14 cellular contexts compared by ENCODE assay signal in the genomic region with DNA sequence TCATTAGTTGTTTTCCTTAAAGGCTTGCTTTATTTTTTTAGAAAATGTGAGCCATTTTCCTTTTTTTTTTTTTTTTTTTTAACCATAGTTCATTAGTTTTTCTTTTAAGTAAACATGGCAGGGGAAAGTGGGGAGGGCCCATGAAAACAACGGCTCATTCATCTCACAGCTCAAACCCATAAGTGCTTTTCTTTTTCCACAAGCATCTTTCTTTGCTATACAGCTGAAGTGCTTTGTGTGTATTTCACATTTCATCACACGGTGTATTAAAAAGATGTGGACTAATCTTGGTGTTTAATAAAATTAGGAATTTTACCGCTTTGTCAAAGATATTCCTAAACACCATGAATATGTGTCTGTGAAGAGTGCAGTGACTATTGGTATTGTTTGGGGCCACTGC. TPM values are rescaled to one million over a fixed set of nuclear protein-coding genes. Genes with fewer than 3 reads are reported as not detected.
DNase-seq lines count a peak whose midpoint lies in the region; ATAC-seq, FAIRE-seq and TF ChIP-seq lines count a peak whose summit lies in the region.
"Had no signal": no experiment of that assay in that cellular context is flagged by ENCODE, and none has a peak within 500 bp of the region (broad histone marks: within the 10 kb centered on the region; RNA-seq: fewer than 3 reads in every experiment).

No MANE protein-coding gene starts in this region.

- peaks cover 0 to 7% of the 10 kb centered on the region in 2 donors for H3K36me3 ChIP-seq in gastroesophageal sphincter
- H3K36me3 ChIP-seq: BE2C had no signal

- H3K4me1 ChIP-seq in gastroesophageal sphincter = peaks cover 0 to 10% (median 0%) of the 10 kb centered on the region in 3 donors
- H3K4me1 ChIP-seq: BE2C had no signal

- TF ChIP-seq CTCF in dorsolateral prefrontal cortex (IDR thresholded peaks at IDR 0.05 in 54 of 56, conservative IDR thresholded peaks at IDR 0.05 in 2 of 56; ENCODE audit: low read depth in 1 of 56, partially characterized antibody in 56 of 56) (no peak), gastroesophageal sphincter (IDR thresholded peaks at IDR 0.05) (no peak)

- H3K27me3 ChIP-seq in dorsolateral prefrontal cortex (no peaks in the 10 kb centered on the region), layer of hippocampus (ENCODE audit: control insufficient read depth, insufficient read depth, low read length) (no peaks in the 10 kb centered on the region), gastroesophageal sphincter (no peaks in the 10 kb centered on the region)
- H3K27me3 ChIP-seq: BE2C had no signal

- H3K27ac ChIP-seq in dorsolateral prefrontal cortex (peak overlapping the region in 35 of 59 donors; percentile 2 to 80 (median 50)), layer of hippocampus (ENCODE audit: low read depth, low read length) (peak overlapping the region; percentile 8), substantia nigra (ENCODE audit: low read depth, low read length, poor library complexity, severe bottlenecking) (peak overlapping the region; percentile 8), gastroesophageal sphincter (no peak overlapping the region)
- H3K27ac ChIP-seq: C4-2B, GM23248 had no signal

- DNase-seq in dorsolateral prefrontal cortex (peak in 1 of 10 donors; percentile 33), substantia nigra (lab: John Stamatoyannopoulos, UW) (peak in 3 of 49 donors; percentile 2 to 24 (median 9)), kidney glomerular epithelial cell (lab: John Stamatoyannopoulos, UW) (no peak)
- DNase-seq: BE2C; CD4-positive, alpha-beta memory T cell; DMS79; GM23248 had no signal

- ATAC-seq in gastroesophageal sphincter (no peak), HG02623 (IDR thresholded peaks at IDR 0.05; ENCODE audit: unreplicated experiment) (no peak)
- ATAC-seq: GM12878 had no signal

- TF ChIP-seq EP300 in gastroesophageal sphincter (IDR thresholded peaks at IDR 0.05) = no peak

- WGBS in gastroesophageal sphincter (ENCODE audit: low coverage in 1 of 2), 2 donors = 78 to 89% methylated on average over 3 of the region's 3 CpGs

- FAIRE-seq in A204.1 (lab: Jason Lieb, UNC) = peak; percentile 21
- FAIRE-seq: GM12878, H54 had no signal

- H3K9me3 ChIP-seq in gastroesophageal sphincter = peaks cover 0 to 1% (median 0%) of the 10 kb centered on the region in 3 donors
- H3K9me3 ChIP-seq: BE2C had no signal

- intact Hi-C loops in dorsolateral prefrontal cortex (cut with DNase I) = loop anchor here in 1 of 2 donors (5.0 kb wide), 1 partner anchor 40 kb away; the partner anchor contains the start of gene RHBDD1

- TF ChIP-seq POLR2A in gastroesophageal sphincter (IDR thresholded peaks at IDR 0.05) = no peak

- peak overlapping the region in 4 of 59 donors; percentile 14 to 24 (median 17) for H3K4me3 ChIP-seq in dorsolateral prefrontal cortex
- H3K4me3 ChIP-seq in gastroesophageal sphincter = no peak overlapping the region
- H3K4me3 ChIP-seq: GM12878, GM23248 had no signal

RNA-seq across cellular contexts. Expression of gene RHBDD1, which starts 41.6 kb away (rescaled TPM):
- total RNA-seq in dorsolateral prefrontal cortex (10 to 100 TPM; 36.7 to 99.9 (median 61.0) TPM), gastroesophageal sphincter (10 to 100 TPM; 22.2 to 35.2 (median 24.7) TPM)

Comparison
In these comparisons a context has a peak if more than half of its experiments do, and no peak if none do; other contexts are left out.
1. H3K27ac ChIP-seq: peak in dorsolateral prefrontal cortex (35 of 59), layer of hippocampus (single experiment) and substantia nigra (single experiment); none in gastroesophageal sphincter (0 of 4).